Comparison of ENCODE assay signal across 8 cellular contexts in the genomic region with DNA sequence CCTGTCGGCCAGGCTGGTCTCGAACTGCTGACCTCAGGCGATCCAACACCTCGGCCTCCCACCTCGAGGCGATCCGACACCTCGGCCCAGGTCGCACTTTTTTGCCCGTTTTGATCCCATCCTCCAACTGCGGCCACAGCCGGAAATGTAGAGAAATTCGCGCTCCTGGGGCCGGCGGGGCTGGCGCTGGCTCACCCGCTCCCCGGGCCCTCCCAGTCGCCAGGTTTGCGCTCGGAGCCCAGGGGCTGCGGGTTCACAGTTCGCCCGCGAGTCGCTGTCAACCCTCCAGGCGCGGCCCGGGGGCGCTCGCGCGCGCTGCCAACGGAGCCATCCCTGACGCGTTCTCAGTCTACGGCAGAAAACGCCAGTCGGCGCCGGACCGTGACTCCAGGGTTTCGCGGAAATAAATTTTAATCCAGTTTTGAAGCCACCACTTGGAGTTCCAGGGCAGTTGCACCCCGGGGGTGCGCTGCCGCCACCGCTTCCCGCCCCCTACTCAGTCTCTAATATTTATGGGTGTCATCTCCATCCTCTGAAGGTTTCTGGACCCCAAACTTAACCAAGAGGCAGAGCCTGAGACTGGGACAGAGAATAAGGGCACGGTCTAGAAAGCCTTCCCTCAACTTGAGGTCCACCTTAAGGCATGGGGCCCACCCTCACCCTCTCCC. TPM values are rescaled to one million over a fixed set of nuclear protein-coding genes. Genes with fewer than 3 reads are reported as not detected.
DNase-seq lines count a peak whose midpoint lies in the region; ATAC-seq and TF ChIP-seq lines count a peak whose summit lies in the region.

No MANE protein-coding gene starts in this region.

- H3K36me3 Mint-ChIP-seq in activated T-helper 17 cell treated with anti-CD3 and anti-CD28 coated beads, Interleukin-2, amount 50 U/mL, for 72 hours (ENCODE audit: low read depth): peaks cover 16% of the 10 kb centered on the region
- no peaks in the 10 kb centered on the region for H3K36me3 Mint-ChIP-seq in type B pancreatic cell

- no peaks in the 10 kb centered on the region for H3K36me3 ChIP-seq in parathyroid adenoma (ENCODE audit: control insufficient read depth, insufficient read depth, low read length)

- peak overlapping the region; percentile 71 for H3K4me2 ChIP-seq in parathyroid adenoma (ENCODE audit: low read length)

- H3K4me1 Mint-ChIP-seq in activated T-helper 17 cell treated with anti-CD3 and anti-CD28 coated beads, Interleukin-2, amount 50 U/mL, for 72 hours: peaks cover 32% of the 10 kb centered on the region
- peaks cover 3% of the 10 kb centered on the region for H3K4me1 Mint-ChIP-seq in type B pancreatic cell (ENCODE audit: unreplicated experiment)

- H3K9me3 ChIP-seq in parathyroid adenoma (ENCODE audit: control insufficient read depth, low read length): no peaks in the 10 kb centered on the region

- peak overlapping the region; percentile 5 for H3K4me3 ChIP-seq in fibroblast of the aortic adventitia (ENCODE audit: low read depth, low read length)
- peak overlapping the region; percentile 36 for H3K4me3 ChIP-seq in parathyroid adenoma (ENCODE audit: low read depth, low read length)

- H3K27me3 Mint-ChIP-seq in activated T-helper 17 cell treated with anti-CD3 and anti-CD28 coated beads, Interleukin-2, amount 50 U/mL, for 72 hours: no peaks in the 10 kb centered on the region
- peaks cover 5% of the 10 kb centered on the region for H3K27me3 Mint-ChIP-seq in type B pancreatic cell

- H3K79me2 ChIP-seq in parathyroid adenoma: no peaks in the 10 kb centered on the region

- H3K4me1 ChIP-seq in parathyroid adenoma: peaks cover 7% of the 10 kb centered on the region

- H3K27me3 ChIP-seq in parathyroid adenoma (ENCODE audit: control insufficient read depth, insufficient read depth, low read length): no peaks in the 10 kb centered on the region

- TF ChIP-seq POLR2A in GM15510 (IDR thresholded peaks at IDR 0.05; ENCODE audit: borderline replicate concordance, extremely low read depth, insufficient read length): peak; percentile 50

- no peak overlapping the region for H3K9ac ChIP-seq in parathyroid adenoma

- H3K27ac ChIP-seq in parathyroid adenoma: peak overlapping the region; percentile 86

- H2AFZ ChIP-seq in parathyroid adenoma: peak overlapping the region; percentile 65

- peak; percentile 28 for ATAC-seq in activated T-helper 17 cell treated with anti-CD3 and anti-CD28 coated beads, Interleukin-2, amount 50 U/mL, for 72 hours (replicated peaks)

- DNase-seq in NCI-H526 treated with DMSO at 0.1 percent for 48 hours (lab: John Stamatoyannopoulos, UW): peak; percentile 5
- peak; percentile 53 for DNase-seq in fibroblast of the aortic adventitia (ENCODE audit: low read depth)
- no peak for DNase-seq in type B pancreatic cell (ENCODE audit: extremely low spot score, unreplicated experiment)
- no peak for DNase-seq in NCI-H446 treated with DMSO at 0.1 percent for 48 hours (lab: John Stamatoyannopoulos, UW)
- DNase-seq in NCI-H2081 (lab: John Stamatoyannopoulos, UW): no peak

- TF ChIP-seq CTCF in fibroblast of the aortic adventitia (IDR thresholded peaks at IDR 0.05; ENCODE audit: insufficient read depth, low read length) (peak; percentile 47), parathyroid adenoma (IDR thresholded peaks at IDR 0.05) (peak; percentile 66), type B pancreatic cell (conservative IDR thresholded peaks at IDR 0.05) (peak; percentile 69)

- H3K4me3 Mint-ChIP-seq in activated T-helper 17 cell treated with anti-CD3 and anti-CD28 coated beads, Interleukin-2, amount 50 U/mL, for 72 hours: peak overlapping the region; percentile 68
- peak overlapping the region; percentile 36 for H3K4me3 Mint-ChIP-seq in type B pancreatic cell

- no peaks in the 10 kb centered on the region for H3K9me3 Mint-ChIP-seq in activated T-helper 17 cell treated with anti-CD3 and anti-CD28 coated beads, Interleukin-2, amount 50 U/mL, for 72 hours
- H3K9me3 Mint-ChIP-seq in type B pancreatic cell: no peaks in the 10 kb centered on the region

- H3K27ac Mint-ChIP-seq in activated T-helper 17 cell treated with anti-CD3 and anti-CD28 coated beads, Interleukin-2, amount 50 U/mL, for 72 hours: peak overlapping the region; percentile 74
- no peak overlapping the region for H3K27ac Mint-ChIP-seq in type B pancreatic cell

RNA-seq across cellular contexts. Expression of a gene that starts 1.5 kb away (rescaled TPM):
- total RNA-seq in activated T-helper 17 cell treated with anti-CD3 and anti-CD28 coated beads, Interleukin-2, amount 50 U/mL, for 72 hours: 1 to 10 TPM; 4.2 to 4.4 TPM
- 1.1 and 2.4 TPM in 2 replicates for total RNA-seq in fibroblast of the aortic adventitia (ENCODE audit: low replicate concordance)
- 0.10 TPM in 1 of 2 replicates, not detected in the other for total RNA-seq in type B pancreatic cell (ENCODE audit: low replicate concordance)

RNA-seq across cellular contexts. Expression of a gene that starts 14.4 kb away (rescaled TPM):
- total RNA-seq in activated T-helper 17 cell treated with anti-CD3 and anti-CD28 coated beads, Interleukin-2, amount 50 U/mL, for 72 hours: 10 to 100 TPM; 73.0 to 74.0 TPM
- total RNA-seq in fibroblast of the aortic adventitia (ENCODE audit: low replicate concordance) (22.7 and 23.7 TPM in 2 replicates), type B pancreatic cell (ENCODE audit: low replicate concordance) (5.8 and 6.1 TPM in 2 replicates)

RNA-seq across cellular contexts. Expression of a gene that starts 18.5 kb away (rescaled TPM):
- 1 to 10 TPM in 1 of 2 donors, under 1 TPM in 1; 0.65 to 2.3 TPM for total RNA-seq in activated T-helper 17 cell treated with anti-CD3 and anti-CD28 coated beads, Interleukin-2, amount 50 U/mL, for 72 hours
- total RNA-seq in fibroblast of the aortic adventitia (ENCODE audit: low replicate concordance) (not detected in 2 replicates), type B pancreatic cell (ENCODE audit: low replicate concordance) (not detected in 2 replicates)

RNA-seq across cellular contexts. Expression of a gene that starts 18.8 kb away (rescaled TPM):
- total RNA-seq in activated T-helper 17 cell treated with anti-CD3 and anti-CD28 coated beads, Interleukin-2, amount 50 U/mL, for 72 hours: 1 to 10 TPM; 2.8 to 9.9 TPM
- total RNA-seq in fibroblast of the aortic adventitia (ENCODE audit: low replicate concordance) (0.49 and 3.4 TPM in 2 replicates), type B pancreatic cell (ENCODE audit: low replicate concordance) (2.0 and 6.1 TPM in 2 replicates)

RNA-seq across cellular contexts. Expression of a gene that starts 34.0 kb away (rescaled TPM):
- 10 to 100 TPM; 57.3 to 62.8 TPM for total RNA-seq in activated T-helper 17 cell treated with anti-CD3 and anti-CD28 coated beads, Interleukin-2, amount 50 U/mL, for 72 hours
- 1.1 TPM in 1 of 2 replicates, not detected in the other for total RNA-seq in fibroblast of the aortic adventitia (ENCODE audit: low replicate concordance)
- 68.4 and 94.5 TPM in 2 replicates for total RNA-seq in type B pancreatic cell (ENCODE audit: low replicate concordance)

Comparison
In these comparisons a context has a peak if more than half of its experiments do, and no peak if none do; other contexts are left out.
1. DNase-seq: peak in NCI-H526 treated with DMSO at 0.1 percent for 48 hours (single experiment) and fibroblast of the aortic adventitia (single experiment); none in type B pancreatic cell (single experiment), NCI-H446 treated with DMSO at 0.1 percent for 48 hours (single experiment) and NCI-H2081 (0 of 2).
2. Peak in every context shown above with its lines, with median percentiles within 50 percentile points of each other: CTCF ChIP-seq.